In genomic region chrX:21174439-21174838, GRCh38 we compare ENCODE assay signal across 26 cellular contexts.
"Had no signal": no experiment of that assay in that cellular context is flagged by ENCODE, and none has a peak within 500 bp of the region (broad histone marks: within the 10 kb centered on the region; RNA-seq: fewer than 3 reads in every experiment).

No MANE protein-coding gene starts in this region.

- H3K27me3 ChIP-seq: MG63, SJCRH30 had no signal

- DNase-seq: IMR-90, Karpas-422, KG1, MG63, NCI-H1092, NCI-H1105 treated with DMSO at 0.1 percent for 48 hours, NCI-H1417 treated with DMSO at 0.1 percent for 48 hours, NCI-H146, NCI-H187, NCI-H2029, NCI-H2081 treated with DMSO at 0.1 percent for 48 hours, NCI-H2171, NCI-H226, NCI-H446, NCI-H510A, NCI-H524 treated with DMSO at 0.1 percent for 48 hours, NCI-H69, NCI-H774, PC-3, SHP77 treated with DMSO at 0.1 percent for 48 hours, SJCRH30, T-helper 1 cell had no signal

- H3K4me1 ChIP-seq: SJCRH30 had no signal

- H3K4me3 ChIP-seq: MG63, SJCRH30 had no signal

- H3K36me3 ChIP-seq: MG63, SJCRH30 had no signal

- ATAC-seq: HepG2, Panc1, PC-3, Right ventricle myocardium inferior, SK-N-SH treated with all-trans-retinoic acid at 6 μM for 48 hours had no signal

- H3K27ac ChIP-seq: SJCRH30 had no signal
